ENCODE assay signal across 8 cellular contexts in genomic region chrX:53089224-53089842, GRCh38. TPM values are rescaled to one million over a fixed set of nuclear protein-coding genes. Genes with fewer than 3 reads are reported as not detected.
DNase-seq lines count a peak whose midpoint lies in the region; ATAC-seq, FAIRE-seq and TF ChIP-seq lines count a peak whose summit lies in the region.

No MANE protein-coding gene starts in this region.

- H2AFZ ChIP-seq in hepatocyte, result peak overlapping the region; percentile 63

- no peaks in the 10 kb centered on the region for H3K4me1 ChIP-seq in hepatocyte (ENCODE audit: insufficient read depth)
- peaks cover 0 to 8% of the 10 kb centered on the region in 2 donors for H3K4me1 ChIP-seq in gastrocnemius medialis

- TF ChIP-seq CTCF in D721Med (IDR thresholded peaks at IDR 0.05; ENCODE audit: insufficient read depth, missing control alignments) (peak; percentile 67), hepatocyte (IDR thresholded peaks at IDR 0.05; ENCODE audit: poor library complexity) (peak; percentile 65), gastrocnemius medialis (IDR thresholded peaks at IDR 0.05 in 4 of 5, conservative IDR thresholded peaks at IDR 0.05 in 1 of 5) (peak; percentile 67 to 80 (median 71))

- H4K20me1 ChIP-seq in hepatocyte (ENCODE audit: insufficient read depth, poor library complexity, severe bottlenecking), result no peaks in the 10 kb centered on the region

- H3K9me3 ChIP-seq in hepatocyte (ENCODE audit: low read depth) (no peaks in the 10 kb centered on the region), gastrocnemius medialis (no peaks in the 10 kb centered on the region)

- no peaks in the 10 kb centered on the region for H3K36me3 ChIP-seq in hepatocyte (replicated peaks; ENCODE audit: insufficient read depth, low read depth)
- H3K36me3 ChIP-seq in gastrocnemius medialis, result no peaks in the 10 kb centered on the region

- no peaks in the 10 kb centered on the region for H3K9me2 ChIP-seq in hepatocyte (replicated peaks; ENCODE audit: insufficient read depth)

- TF ChIP-seq POLR2A in gastrocnemius medialis (IDR thresholded peaks at IDR 0.05), result no peak

- 36% methylated on average over 11 of the region's 11 CpGs for WGBS in hepatocyte (ENCODE audit: low lambda C conversion rate, missing lambda C conversion rate)

- in situ Hi-C loops in gastrocnemius medialis (cut with MboI; ENCODE audit: low sequenced_read_pairs in 4 of 4), result loop anchor here in 1 of 4 donors (25.0 kb wide), 1 partner anchor 123 kb away; no protein-coding TSS in a partner anchor

- peak overlapping the region; percentile 83 for H3K4me2 ChIP-seq in hepatocyte

- FAIRE-seq in D721Med (lab: Jason Lieb, UNC), result peak; percentile 94

- H3K27ac ChIP-seq in hepatocyte (peak overlapping the region; percentile 85), gastrocnemius medialis (peak overlapping the region; percentile 72 to 91 (median 85))

- H3K4me3 ChIP-seq in hepatocyte (peak overlapping the region; percentile 28), gastrocnemius medialis (peak overlapping the region; percentile 31 to 46 (median 43))

- intact Hi-C loops in gastrocnemius medialis (cut with DNase I; ENCODE audit: low total_unique reads), result loop anchor here (1.0 kb wide), 1 partner anchor 18 kb away; no protein-coding TSS in a partner anchor

- ATAC-seq in gastrocnemius medialis, result no peak

- H3K27me3 ChIP-seq in hepatocyte (no peaks in the 10 kb centered on the region), gastrocnemius medialis (no peaks in the 10 kb centered on the region)

- DNase-seq in D721Med (ENCODE audit: insufficient read length, low spot score), result no peak
- peak; percentile 44 for DNase-seq in HT1080 (ENCODE audit: low read depth)
- DNase-seq in NOMO-1 (lab: John Stamatoyannopoulos, UW; ENCODE audit: unreplicated experiment in 2 of 2), result peak; percentile 36 to 39
- peak; percentile 72 for DNase-seq in astrocyte of the hippocampus (ENCODE audit: low read depth, low spot score)
- DNase-seq in hepatocyte (ENCODE audit: low spot score), result peak; percentile 68
- peak in 1 of 2 donors; percentile 49 for DNase-seq in gastrocnemius medialis
- no peak for DNase-seq in putamen (ENCODE audit: low spot score)
- no peak for DNase-seq in ureter (ENCODE audit: low spot score)

- peaks cover 1% of the 10 kb centered on the region for H3K79me2 ChIP-seq in hepatocyte

RNA-seq across cellular contexts. Expression of gene KANTR, which starts 4.6 kb away (rescaled TPM):
- 3.2 and 3.7 TPM in 2 replicates for total RNA-seq in HT1080 (2014; rRNA removed; shearing (Covaris generic))
- 1.2 and 2.3 TPM in 2 replicates for polyA plus RNA-seq in HT1080 (2015; cell fraction: cytosol; rRNA removed)
- polyA plus RNA-seq in HT1080 (2015; cell fraction: nucleus; rRNA removed), result 5.1 and 6.6 TPM in 2 replicates
- total RNA-seq in hepatocyte (7.1 and 12.5 TPM in 2 replicates), gastrocnemius medialis (10 to 100 TPM in 2 of 4 donors, 1 to 10 TPM in 2; 3.0 to 13.0 (median 7.4) TPM), ureter (34.1 TPM)
- 4.0 and 4.8 TPM in 2 replicates for polyA plus RNA-seq in hepatocyte

RNA-seq across cellular contexts. Expression of gene TSPYL2, which starts 7.2 kb away (rescaled TPM):
- 5.5 and 6.0 TPM in 2 replicates for total RNA-seq in HT1080 (2014; rRNA removed; shearing (Covaris generic))
- polyA plus RNA-seq in HT1080 (2015; cell fraction: cytosol; rRNA removed), result 5.4 and 6.3 TPM in 2 replicates
- 30.2 and 38.1 TPM in 2 replicates for polyA plus RNA-seq in HT1080 (2015; cell fraction: nucleus; rRNA removed)
- total RNA-seq in hepatocyte, result 33.5 and 38.2 TPM in 2 replicates
- polyA plus RNA-seq in hepatocyte, result 78.6 and 110 TPM in 2 replicates
- total RNA-seq in gastrocnemius medialis, result 100 to 1,000 TPM in 1 of 4 donors, 10 to 100 TPM in 3; 46.7 to 161 (median 78.6) TPM
- total RNA-seq in ureter, result 74.8 TPM

RNA-seq across cellular contexts. Expression of gene GPR173, which starts 40.7 kb away (rescaled TPM):
- 3.3 and 3.4 TPM in 2 replicates for total RNA-seq in HT1080 (2014; rRNA removed; shearing (Covaris generic))
- polyA plus RNA-seq in HT1080 (2015; cell fraction: cytosol; rRNA removed), result 2.3 and 3.1 TPM in 2 replicates
- polyA plus RNA-seq in HT1080 (2015; cell fraction: nucleus; rRNA removed), result 5.7 and 6.5 TPM in 2 replicates
- total RNA-seq in hepatocyte (2.2 and 3.4 TPM in 2 replicates), gastrocnemius medialis (under 1 TPM in 3 of 4 donors, not detected in 1; 0.07 to 0.31 (median 0.10) TPM), ureter (7.6 TPM)
- polyA plus RNA-seq in hepatocyte, result 1.2 TPM in 2 replicates

Comparison
In these comparisons a context has a peak if more than half of its experiments do, and no peak if none do; other contexts are left out.
1. DNase-seq: peak in HT1080 (single experiment), NOMO-1 (2 of 2), astrocyte of the hippocampus (single experiment) and hepatocyte (single experiment); none in D721Med (single experiment), putamen (single experiment) and ureter (single experiment).
2. Peak in every context shown above with its lines, with median percentiles within 50 percentile points of each other: CTCF ChIP-seq.